15 cellular contexts compared by ENCODE assay signal in the genomic region with DNA sequence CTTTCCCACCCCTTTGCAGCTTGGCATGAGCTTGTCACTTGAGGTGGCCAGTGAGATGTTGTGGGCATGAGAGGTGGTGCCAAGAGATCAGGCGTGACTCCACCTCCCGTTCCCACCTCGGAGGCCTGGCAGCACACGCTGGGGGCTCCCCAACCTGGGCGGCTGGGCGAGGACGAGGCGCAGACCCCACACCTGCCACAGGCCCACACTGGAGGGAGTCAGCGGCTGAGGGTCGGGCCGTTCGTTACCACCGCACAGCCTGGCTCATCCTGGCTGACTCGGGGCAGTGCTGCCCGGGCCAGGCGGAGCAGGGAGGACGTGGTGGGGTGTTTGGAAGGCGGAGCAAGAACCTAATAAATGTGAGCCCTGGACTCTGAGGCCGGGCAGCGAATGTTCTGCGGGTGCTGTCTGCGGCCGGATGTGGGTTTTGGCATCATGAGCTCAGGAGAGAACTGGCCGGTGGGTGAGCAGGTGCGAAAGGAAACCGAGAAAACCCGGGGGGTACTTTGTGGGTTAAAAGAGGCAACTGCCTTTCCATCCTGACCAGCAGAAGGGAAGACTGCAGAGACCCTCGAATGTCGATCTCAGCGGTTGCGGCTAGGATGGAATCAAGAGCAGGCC. TPM values are rescaled to one million over a fixed set of nuclear protein-coding genes. Genes with fewer than 3 reads are reported as not detected.
DNase-seq lines count a peak whose midpoint lies in the region; ATAC-seq and TF ChIP-seq lines count a peak whose summit lies in the region.
"Had no signal": no experiment of that assay in that cellular context is flagged by ENCODE, and none has a peak within 500 bp of the region (broad histone marks: within the 10 kb centered on the region; RNA-seq: fewer than 3 reads in every experiment).

No MANE protein-coding gene starts in this region.

- 74 to 87% (median 85%) methylated on average over 30 to 31 of the region's 31 CpGs for WGBS in stomach, 5 donors

- no peak for TF ChIP-seq POLR2A in stomach (IDR thresholded peaks at IDR 0.05)

- peak overlapping the region; percentile 24 for H3K27ac Mint-ChIP-seq in activated naive CD4-positive, alpha-beta T cell treated with anti-CD3 and anti-CD28 coated beads, Interleukin-2, amount 10 ng/mL, durations not matched to agents 7 days and 5 days
- peak overlapping the region; percentile 31 to 61 for H3K27ac Mint-ChIP-seq in T-cell

- peaks cover 1% of the 10 kb centered on the region for H3K36me3 Mint-ChIP-seq in activated naive CD4-positive, alpha-beta T cell treated with anti-CD3 and anti-CD28 coated beads, Interleukin-2, amount 10 ng/mL, durations not matched to agents 7 days and 5 days
- H3K36me3 Mint-ChIP-seq in T-cell: no peaks in the 10 kb centered on the region

- no peak for TF ChIP-seq CTCF in stomach (IDR thresholded peaks at IDR 0.05)

- peaks cover 39% of the 10 kb centered on the region for H3K27me3 Mint-ChIP-seq in activated naive CD4-positive, alpha-beta T cell treated with anti-CD3 and anti-CD28 coated beads, Interleukin-2, amount 10 ng/mL, durations not matched to agents 7 days and 5 days
- no peaks in the 10 kb centered on the region for H3K27me3 Mint-ChIP-seq in T-cell

- intact Hi-C loops in stomach (cut with DNase I; ENCODE audit: low total_unique reads): no loop called here

- H3K4me3 ChIP-seq in stomach: no peak overlapping the region
- no peak overlapping the region for H3K4me3 ChIP-seq in SJCRH30
- H3K4me3 ChIP-seq: dorsolateral prefrontal cortex, gastroesophageal sphincter had no signal

- no peaks in the 10 kb centered on the region for H3K36me3 ChIP-seq in stomach
- no peaks in the 10 kb centered on the region for H3K36me3 ChIP-seq in SJCRH30
- H3K36me3 ChIP-seq: gastroesophageal sphincter had no signal

- peak overlapping the region; percentile 37 for H3K4me3 Mint-ChIP-seq in activated naive CD4-positive, alpha-beta T cell treated with anti-CD3 and anti-CD28 coated beads, Interleukin-2, amount 10 ng/mL, durations not matched to agents 7 days and 5 days
- peak overlapping the region; percentile 31 to 70 (median 45) for H3K4me3 Mint-ChIP-seq in T-cell

- peaks cover 73% of the 10 kb centered on the region for H3K4me1 Mint-ChIP-seq in activated naive CD4-positive, alpha-beta T cell treated with anti-CD3 and anti-CD28 coated beads, Interleukin-2, amount 10 ng/mL, durations not matched to agents 7 days and 5 days
- peaks cover 59 to 67% (median 61%) of the 10 kb centered on the region in 3 donors for H3K4me1 Mint-ChIP-seq in T-cell

- ATAC-seq in T-cell (replicated peaks in 1 of 4): peak in 2 of 4 experiments; percentile 13 to 18
- ATAC-seq: gastroesophageal sphincter, left colon had no signal

- no peaks in the 10 kb centered on the region for H3K9me3 ChIP-seq in stomach
- H3K9me3 ChIP-seq in SJCRH30 (replicated peaks): no peaks in the 10 kb centered on the region
- H3K9me3 ChIP-seq: gastroesophageal sphincter had no signal

- peak; percentile 59 for DNase-seq in activated naive CD4-positive, alpha-beta T cell treated with anti-CD3 and anti-CD28 coated beads, Interleukin-2, amount 10 ng/mL, durations not matched to agents 7 days and 5 days
- no peak for DNase-seq in activated naive CD4-positive, alpha-beta T cell treated with anti-CD3 and anti-CD28 coated beads, Interleukin-2, amount 50 U/mL, for 16 hours
- DNase-seq in T-cell: no peak
- DNase-seq in islet precursor cell: peak; percentile 35
- peak; percentile 42 for DNase-seq in stomach
- no peak for DNase-seq in DMS53 treated with DMSO at 0.1 percent for 48 hours (lab: John Stamatoyannopoulos, UW; ENCODE audit: unreplicated experiment)
- no peak for DNase-seq in SJCRH30
- DNase-seq in occipital lobe (lab: John Stamatoyannopoulos, UW): no peak
- DNase-seq: Karpas-422; stimulated activated CD4-positive, alpha-beta T cell treated with anti-CD3 and anti-CD28 coated beads, Interleukin-4, amount 100 ng/mL, for 1 hour had no signal

- CTCF ChIA-PET in activated naive CD4-positive, alpha-beta T cell treated with anti-CD3 and anti-CD28 coated beads, Interleukin-2, amount 10 ng/mL, durations not matched to agents 7 days and 5 days (lab: Charles Lee): interaction anchor here (0.9 kb wide), 1 partner anchor 10 kb away, joined by 3 read pairs; no protein-coding TSS in a partner anchor
- CTCF ChIA-PET in T-cell (lab: Charles Lee): interaction anchor here in 1 of 2 donors (1.8 kb wide), 1 partner anchor 10 kb away, joined by 4 read pairs; no protein-coding TSS in a partner anchor

- H3K4me1 ChIP-seq in stomach (peaks cover 22 to 47% (median 25%) of the 10 kb centered on the region in 4 donors), SJCRH30 (peaks cover 15% of the 10 kb centered on the region)

- H3K27ac ChIP-seq in stomach (no peak overlapping the region), SJCRH30 (no peak overlapping the region)
- H3K27ac ChIP-seq: dorsolateral prefrontal cortex, gastroesophageal sphincter had no signal

- TF ChIP-seq EP300 in stomach (IDR thresholded peaks at IDR 0.05): no peak

- H3K27me3 ChIP-seq in stomach: no peaks in the 10 kb centered on the region
- H3K27me3 ChIP-seq in SJCRH30: no peaks in the 10 kb centered on the region
- H3K27me3 ChIP-seq: gastroesophageal sphincter had no signal

- H3K9me3 Mint-ChIP-seq in activated naive CD4-positive, alpha-beta T cell treated with anti-CD3 and anti-CD28 coated beads, Interleukin-2, amount 10 ng/mL, durations not matched to agents 7 days and 5 days: no peaks in the 10 kb centered on the region
- no peaks in the 10 kb centered on the region for H3K9me3 Mint-ChIP-seq in T-cell

- POLR2A ChIA-PET in T-cell (lab: Charles Lee): interaction anchor here in 1 of 2 donors (0.7 kb wide), 1 partner anchor 10 kb away, joined by 4 read pairs; no protein-coding TSS in a partner anchor

RNA-seq across cellular contexts. Expression of a gene that starts 10.1 kb away (rescaled TPM):
- total RNA-seq in T-cell (10 to 100 TPM in 4 of 5 donors, 1 to 10 TPM in 1; 2.1 to 35.5 (median 17.6) TPM), stomach (100 to 1,000 TPM in 3 of 5 donors, 10 to 100 TPM in 2; 11.9 to 271 (median 127) TPM), occipital lobe (5.5 TPM)
- 1,000 to 10,000 TPM in 1 of 3 donors, 100 to 1,000 TPM in 2; 538 to 1,128 (median 677) TPM for polyA plus RNA-seq in stomach
- 100 and 101 TPM in 2 replicates for total RNA-seq in SJCRH30 (2014; rRNA removed; shearing (Covaris generic))

RNA-seq across cellular contexts. Expression of a gene that starts 17.0 kb away (rescaled TPM):
- total RNA-seq in T-cell (100 to 1,000 TPM; 201 to 427 (median 243) TPM), stomach (10 to 100 TPM in 4 of 5 donors, 1 to 10 TPM in 1; 7.0 to 59.8 (median 17.3) TPM), occipital lobe (6.9 TPM)
- polyA plus RNA-seq in stomach: 100 to 1,000 TPM in 2 of 3 donors, 10 to 100 TPM in 1; 79.9 to 224 (median 119) TPM
- total RNA-seq in SJCRH30 (2014; rRNA removed; shearing (Covaris generic)): 4.9 and 7.4 TPM in 2 replicates

RNA-seq across cellular contexts. Expression of a gene that starts 23.2 kb away (rescaled TPM):
- total RNA-seq in T-cell: 100 to 1,000 TPM; 276 to 654 (median 359) TPM
- total RNA-seq in stomach: 10 to 100 TPM in 4 of 5 donors, 1 to 10 TPM in 1; 8.8 to 61.7 (median 12.9) TPM
- 100 to 1,000 TPM; 276 to 394 (median 344) TPM for polyA plus RNA-seq in stomach
- 38.4 and 40.0 TPM in 2 replicates for total RNA-seq in SJCRH30 (2014; rRNA removed; shearing (Covaris generic))
- total RNA-seq in occipital lobe: 1.6 TPM

RNA-seq across cellular contexts. Expression of a gene that starts 31.5 kb away (rescaled TPM):
- total RNA-seq in T-cell (not detected), stomach (under 1 TPM in 1 of 5 donors, not detected in 4; 0.73 TPM), occipital lobe (not detected)
- polyA plus RNA-seq in stomach: not detected
- total RNA-seq in SJCRH30 (2014; rRNA removed; shearing (Covaris generic)): not detected in 2 replicates
- total RNA-seq: gastroesophageal sphincter, left colon, RPMI7951, temporal lobe had no signal

RNA-seq across cellular contexts. Expression of a gene that starts 38.5 kb away (rescaled TPM):
- total RNA-seq in T-cell (1 to 10 TPM; 1.7 to 5.6 (median 2.8) TPM), stomach (1 to 10 TPM in 2 of 5 donors, under 1 TPM in 1, not detected in 2; 0.45 to 7.5 (median 4.2) TPM), occipital lobe (99.5 TPM)
- 1 to 10 TPM; 2.4 to 8.8 (median 4.4) TPM for polyA plus RNA-seq in stomach
- 0.08 TPM in 1 of 2 replicates, not detected in the other for total RNA-seq in SJCRH30 (2014; rRNA removed; shearing (Covaris generic))
- total RNA-seq: RPMI7951 had no signal

Comparison
In these comparisons a context has a peak if more than half of its experiments do, and no peak if none do; other contexts are left out.
1. DNase-seq: peak in activated naive CD4-positive, alpha-beta T cell treated with anti-CD3 and anti-CD28 coated beads, Interleukin-2, amount 10 ng/mL, durations not matched to agents 7 days and 5 days (single experiment), islet precursor cell (single experiment) and stomach (single experiment); none in activated naive CD4-positive, alpha-beta T cell treated with anti-CD3 and anti-CD28 coated beads, Interleukin-2, amount 50 U/mL, for 16 hours (single experiment), T-cell (0 of 34), DMS53 treated with DMSO at 0.1 percent for 48 hours (single experiment), SJCRH30 (0 of 2) and occipital lobe (single experiment).